ENCODE assay signal across 20 cellular contexts in the genomic region with DNA sequence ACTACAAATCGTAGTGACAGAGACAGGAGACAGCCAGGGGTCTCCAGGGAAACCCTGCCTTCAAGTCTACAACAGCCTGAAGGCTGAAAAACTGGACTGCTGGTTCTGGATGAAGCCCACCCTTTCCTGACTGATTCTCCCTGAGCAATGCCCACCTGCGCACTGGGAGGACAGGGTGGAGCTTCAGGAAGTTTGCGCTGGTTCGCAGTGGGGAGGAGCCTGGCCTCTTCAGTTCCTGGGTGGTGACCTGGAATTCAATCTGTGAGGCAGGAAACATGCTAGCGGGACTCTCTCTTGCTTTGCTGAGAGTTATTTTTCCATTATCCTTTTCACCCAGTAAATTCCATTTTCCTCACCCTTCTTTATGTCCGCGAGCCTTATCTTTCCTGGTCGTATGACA.
"Had no signal": no experiment of that assay in that cellular context is flagged by ENCODE, and none has a peak within 500 bp of the region (broad histone marks: within the 10 kb centered on the region; RNA-seq: fewer than 3 reads in every experiment).

No MANE protein-coding gene starts in this region.

- H3K36me3 ChIP-seq: adrenal gland, breast epithelium, heart left ventricle, left ventricle myocardium inferior, ovary, suprapubic skin, transverse colon, uterus, WERI-Rb-1 had no signal

- ATAC-seq: activated CD4-positive, alpha-beta T cell treated with anti-CD3 and anti-CD28 coated beads for 36 hours; activated naive CD4-positive, alpha-beta T cell treated with anti-CD3 and anti-CD28 coated beads, Interleukin-2, amount 50 U/mL, for 72 hours; heart left ventricle; sciatic nerve; stimulated activated naive CD8-positive, alpha-beta T cell treated with anti-CD3 and anti-CD28 coated beads, Interleukin-15, amount 100 ng/mL, for 72 hours had no signal

- DNase-seq: activated CD4-positive, alpha-beta T cell treated with anti-CD3 and anti-CD28 coated beads for 36 hours; activated CD4-positive, alpha-beta T cell treated with anti-CD3 and anti-CD28 coated beads, Interleukin-2, amount 50 U/mL, for 48 hours; activated gamma-delta T cell treated with Interleukin-2 at 50 U/mL for 16 hours; adrenal gland; heart left ventricle; left ventricle myocardium inferior; ovary; stimulated activated CD4-positive, alpha-beta T cell treated with anti-CD3 and anti-CD28 coated beads, Interleukin-4, amount 100 ng/mL, for 1 hour; stimulated activated naive CD8-positive, alpha-beta T cell treated with anti-CD3 and anti-CD28 coated beads, Interleukin-15, amount 100 ng/mL, for 72 hours; transverse colon; uterus; WERI-Rb-1 had no signal

- H3K4me1 ChIP-seq: adrenal gland, breast epithelium, heart left ventricle, left ventricle myocardium inferior, suprapubic skin, transverse colon, uterus had no signal

- H3K4me3 ChIP-seq: adrenal gland, breast epithelium, coronary artery, heart left ventricle, left ventricle myocardium inferior, ovary, smooth muscle cell, suprapubic skin, transverse colon, uterus had no signal

- H3K4me3 Mint-ChIP-seq: activated CD4-positive, alpha-beta T cell treated with anti-CD3 and anti-CD28 coated beads for 36 hours; activated T-helper 1 cell treated with anti-CD3 and anti-CD28 coated beads, Interleukin-12 subunit alpha, Interleukin-12 subunit beta, Interleukin-2, Interleukin-4 antibody, amounts not matched to agents 30 ng/mL and 10 ng/mL and 1 ng/mL, durations not matched to agents 14 hours and 24 hours and 36 hours; neural crest cell; stimulated activated naive CD8-positive, alpha-beta T cell treated with anti-CD3 and anti-CD28 coated beads, Interleukin-15, amount 100 ng/mL, for 72 hours had no signal

- H3K27me3 ChIP-seq: adrenal gland, breast epithelium, heart left ventricle, ovary, suprapubic skin, transverse colon, uterus had no signal

- H3K27me3 Mint-ChIP-seq: activated CD4-positive, alpha-beta T cell treated with anti-CD3 and anti-CD28 coated beads for 36 hours; stimulated activated naive CD8-positive, alpha-beta T cell treated with anti-CD3 and anti-CD28 coated beads, Interleukin-15, amount 100 ng/mL, for 72 hours had no signal

- H3K36me3 Mint-ChIP-seq: activated naive CD4-positive, alpha-beta T cell treated with anti-CD3 and anti-CD28 coated beads, Interleukin-2, amount 50 U/mL, for 72 hours had no signal

- H3K4me2 ChIP-seq: smooth muscle cell had no signal

- H3K27ac ChIP-seq: adrenal gland, breast epithelium, coronary artery, heart left ventricle, left ventricle myocardium inferior, ovary, suprapubic skin, transverse colon, uterus, WERI-Rb-1 had no signal

- H3K27ac Mint-ChIP-seq: activated CD4-positive, alpha-beta T cell treated with anti-CD3 and anti-CD28 coated beads for 36 hours; activated naive CD4-positive, alpha-beta T cell treated with anti-CD3 and anti-CD28 coated beads, Interleukin-2, amount 50 U/mL, for 72 hours; activated T-helper 1 cell treated with anti-CD3 and anti-CD28 coated beads, Interleukin-12 subunit alpha, Interleukin-12 subunit beta, Interleukin-2, Interleukin-4 antibody, amounts not matched to agents 30 ng/mL and 10 ng/mL and 1 ng/mL, durations not matched to agents 14 hours and 24 hours and 36 hours; stimulated activated naive CD8-positive, alpha-beta T cell treated with anti-CD3 and anti-CD28 coated beads, Interleukin-15, amount 100 ng/mL, for 72 hours had no signal

- H3K9me3 ChIP-seq: adrenal gland, ovary, uterus had no signal

- H3K4me1 Mint-ChIP-seq: activated CD4-positive, alpha-beta T cell treated with anti-CD3 and anti-CD28 coated beads for 36 hours; stimulated activated naive CD8-positive, alpha-beta T cell treated with anti-CD3 and anti-CD28 coated beads, Interleukin-15, amount 100 ng/mL, for 72 hours had no signal
